ENCODE assay signal across 19 cellular contexts in genomic region chr3:73945553-73945952, GRCh38.
DNase-seq lines count a peak whose midpoint lies in the region; ATAC-seq, FAIRE-seq and TF ChIP-seq lines count a peak whose summit lies in the region.
"Had no signal": no experiment of that assay in that cellular context is flagged by ENCODE, and none has a peak within 500 bp of the region (broad histone marks: within the 10 kb centered on the region; RNA-seq: fewer than 3 reads in every experiment).

No MANE protein-coding gene starts in this region.

- DNase-seq in A549 (ENCODE audit: low read depth in 1 of 2, low spot score in 1 of 2) (no peak), GM12878 (ENCODE audit: low read depth, low spot score) (no peak), H1 (ENCODE audit: low read depth in 1 of 2, low spot score in 2 of 2) (no peak), HUDEP-2 (lab: John Stamatoyannopoulos, UW; ENCODE audit: unreplicated experiment in 76 of 76) (no peak)
- no peak for DNase-seq in activated CD8-positive, alpha-beta memory T cell treated with anti-CD3 and anti-CD28 coated beads for 24 hours
- DNase-seq: 8988T; AML-193; Caco-2; Calu3; CD4-positive, alpha-beta T cell; CD8-positive, alpha-beta T cell; DMS79 treated with DMSO at 0.1 percent for 48 hours; GF-D8 had no signal

- POLR2A ChIA-PET in A549 (lab: Yijun Ruan, JAX) (no interaction called here), GM12878 (lab: Charles Lee) (no interaction called here), H1 (lab: Charles Lee; ENCODE audit: partially characterized antibody) (no interaction called here)

- H2BK15ac ChIP-seq in H1 (ENCODE audit: low read length): no peak overlapping the region

- H3K9ac ChIP-seq in GM12878 (ENCODE audit: control insufficient read depth, insufficient read depth, low read length): no peak overlapping the region
- no peak overlapping the region for H3K9ac ChIP-seq in H1 (replicated peaks in 1 of 4; ENCODE audit: extremely low read depth in 1 of 4, low read depth in 3 of 4, low read length in 3 of 4)
- H3K9ac ChIP-seq: BLaER1 treated with 17β-estradiol and CSF1 and Interleukin-3, amounts not matched to agents 10 nM and 100 nM had no signal

- H3K79me2 ChIP-seq in GM12878 (ENCODE audit: control insufficient read depth, insufficient read depth, low read length) (no peaks in the 10 kb centered on the region), H1 (ENCODE audit: control insufficient read depth in 1 of 2, insufficient read depth in 2 of 2, low read length in 2 of 2) (no peaks in the 10 kb centered on the region)

- no peak overlapping the region for H3K4ac ChIP-seq in H1 (replicated peaks; ENCODE audit: insufficient read length, low read depth, low read length)

- no peak for TF ChIP-seq CTCF in A549 (IDR thresholded peaks at IDR 0.05)
- no peak for TF ChIP-seq CTCF in GM12878 (IDR thresholded peaks at IDR 0.05 in 2 of 3, conservative IDR thresholded peaks at IDR 0.05 in 1 of 3; ENCODE audit: control insufficient read depth in 2 of 3, extremely low read depth in 1 of 3, insufficient read depth in 1 of 3, low read depth in 3 of 3, low read length in 3 of 3)
- TF ChIP-seq CTCF in H1 (IDR thresholded peaks at IDR 0.05; ENCODE audit: control extremely low read depth in 1 of 3, insufficient read depth in 1 of 3, low read depth in 1 of 3, low read length in 3 of 3): no peak

- no peak overlapping the region for H4K8ac ChIP-seq in H1 (ENCODE audit: extremely low read depth, insufficient read depth, low read length)

- no peak overlapping the region for H3K14ac ChIP-seq in H1 (ENCODE audit: insufficient read length)

- no peaks in the 10 kb centered on the region; the same call in 2 of the 3 replicates for H3K9me3 ChIP-seq in A549
- H3K9me3 ChIP-seq in GM12878 (replicated peaks; ENCODE audit: control insufficient read depth, insufficient read depth, low read length): no peaks in the 10 kb centered on the region
- no peaks in the 10 kb centered on the region for H3K9me3 ChIP-seq in H1 (ENCODE audit: insufficient read depth in 2 of 2, low read depth in 1 of 2, low read length in 1 of 2)
- H3K9me3 ChIP-seq: BLaER1 treated with 17β-estradiol and CSF1 and Interleukin-3, amounts not matched to agents 10 nM and 100 nM; Caco-2 had no signal

- no peak overlapping the region for H2BK120ac ChIP-seq in H1 (replicated peaks; ENCODE audit: low read depth, low read length)

- H3K18ac ChIP-seq in H1 (ENCODE audit: extremely low read depth, low read length): no peak overlapping the region

- no peaks in the 10 kb centered on the region for H4K20me1 ChIP-seq in GM12878 (ENCODE audit: control insufficient read depth, insufficient read depth)
- no peaks in the 10 kb centered on the region for H4K20me1 ChIP-seq in H1 (replicated peaks in 1 of 2; ENCODE audit: control insufficient read depth in 1 of 2, insufficient read depth in 2 of 2, low read length in 2 of 2)
- H4K20me1 ChIP-seq: BLaER1 treated with 17β-estradiol and CSF1 and Interleukin-3, amounts not matched to agents 10 nM and 100 nM had no signal

- no peak overlapping the region for H4K5ac ChIP-seq in H1 (ENCODE audit: insufficient read length, low read depth, low read length)

- CTCF ChIA-PET in A549 (lab: Yijun Ruan, JAX): no interaction called here
- CTCF ChIA-PET in GM12878 (lab: Yijun Ruan, JAX): no interaction called here
- CTCF ChIA-PET in H1 (lab: Charles Lee; ENCODE audit: partially characterized antibody): no interaction called here

- no peak for ATAC-seq in A549
- no peak for ATAC-seq in GM12878
- ATAC-seq: CD8-positive, alpha-beta T cell had no signal

- in situ Hi-C loops in GM12878 (cut with MboI): no loop called here

- no peak overlapping the region for H4K91ac ChIP-seq in H1 (replicated peaks; ENCODE audit: insufficient read length, low read length)

- no peak overlapping the region for H2BK20ac ChIP-seq in H1 (ENCODE audit: low read length)

- no peak overlapping the region for H2BK5ac ChIP-seq in H1 (ENCODE audit: low read depth, low read length)

- H3K4me2 ChIP-seq in A549 (no peak overlapping the region), GM12878 (ENCODE audit: control insufficient read depth, insufficient read depth) (no peak overlapping the region), H1 (ENCODE audit: insufficient read depth in 1 of 2, low read depth in 2 of 2, low read length in 2 of 2) (no peak overlapping the region)
- H3K4me2 ChIP-seq: BLaER1 treated with 17β-estradiol and CSF1 and Interleukin-3, amounts not matched to agents 10 nM and 100 nM had no signal

- TF ChIP-seq RAD21 in A549 (conservative IDR thresholded peaks at IDR 0.05 in 1 of 2, IDR thresholded peaks at IDR 0.05 in 1 of 2) (no peak), GM12878 (IDR thresholded peaks at IDR 0.05; ENCODE audit: insufficient read depth, low read depth, low read length) (no peak), H1 (IDR thresholded peaks at IDR 0.05 in 1 of 2, conservative IDR thresholded peaks at IDR 0.05 in 1 of 2; ENCODE audit: low read depth in 2 of 2, low read length in 2 of 2) (no peak)

- H3K27me3 ChIP-seq in GM12878 (replicated peaks in 1 of 2; ENCODE audit: control insufficient read depth in 2 of 2, insufficient read depth in 2 of 2, low read length in 1 of 2) (no peaks in the 10 kb centered on the region), H1 (replicated peaks in 1 of 4; ENCODE audit: control insufficient read depth in 3 of 4, extremely low read depth in 1 of 4, insufficient read depth in 3 of 4, low read length in 3 of 4) (no peaks in the 10 kb centered on the region)
- H3K27me3 ChIP-seq: BLaER1 treated with 17β-estradiol and CSF1 and Interleukin-3, amounts not matched to agents 10 nM and 100 nM had no signal

- FAIRE-seq in A549 (lab: Jason Lieb, UNC): no peak
- no peak for FAIRE-seq in GM12878 (lab: Jason Lieb, UNC)
- FAIRE-seq in H1 (lab: Jason Lieb, UNC): no peak
- FAIRE-seq: A204.1, G401.6, GM12892, GM18507 had no signal

- SMC1A ChIA-PET in GM12878 (lab: Charles Lee; ENCODE audit: uncharacterized antibody, unreplicated experiment): no interaction called here

- no peaks in the 10 kb centered on the region for H3K23me2 ChIP-seq in H1 (ENCODE audit: low read depth, low read length)

- intact Hi-C loops in GM12878 (cut with micrococcal nuclease; ENCODE audit: unreplicated experiment): no loop called here

- no peak for TF ChIP-seq EP300 in A549 (IDR thresholded peaks at IDR 0.05)
- no peak for TF ChIP-seq EP300 in GM12878 (IDR thresholded peaks at IDR 0.05; ENCODE audit: borderline replicate concordance in 1 of 2, control insufficient read depth in 1 of 2, low read depth in 2 of 2, low read length in 2 of 2)
- no peak for TF ChIP-seq EP300 in H1 (IDR thresholded peaks at IDR 0.05; ENCODE audit: borderline replicate concordance in 1 of 2, low read depth in 2 of 2, low read length in 2 of 2)

- 6% methylated on average over 4 of the region's 4 CpGs for WGBS in A549 (ENCODE audit: missing lambda C conversion rate)
- 23% methylated on average over 4 of the region's 4 CpGs for WGBS in GM12878 (ENCODE audit: insufficient coverage, insufficient replicate concordance, low lambda C conversion rate, missing lambda C conversion rate)
- 95% methylated on average over 4 of the region's 4 CpGs; no CpG with 5 or more reads in 1 of the 2 experiments for whole genome bisulfite sequencing in H1 (ENCODE audit: extremely low coverage in 1 of 2, insufficient coverage in 1 of 2, insufficient read length in 1 of 2, insufficient replicate concordance in 2 of 2, low coverage in 1 of 2, low lambda C conversion rate in 2 of 2, missing lambda C conversion rate in 1 of 2), 2 experiments

- BruUV-seq in GM12878 (replicated peaks; lab: Mats Ljungman, UMichigan): no TSS peak

- H2AFZ ChIP-seq in GM12878 (ENCODE audit: control insufficient read depth, low read depth, low read length): no peak overlapping the region
- H2AFZ ChIP-seq in H1 (ENCODE audit: low read length): 0 out of 2 replicates have a peak overlapping the region, but pooled peaks have one; percentile 27

- H3K36me3 ChIP-seq in GM12878 (ENCODE audit: control insufficient read depth in 2 of 2, insufficient read depth in 2 of 2, low read length in 1 of 2): no peaks in the 10 kb centered on the region
- no peaks in the 10 kb centered on the region for H3K36me3 ChIP-seq in H1 (ENCODE audit: control insufficient read depth in 2 of 4, insufficient read depth in 4 of 4, low read length in 3 of 4)
- H3K36me3 ChIP-seq: BLaER1 treated with 17β-estradiol and CSF1 and Interleukin-3, amounts not matched to agents 10 nM and 100 nM had no signal

- no peaks in the 10 kb centered on the region for H3K79me1 ChIP-seq in H1 (ENCODE audit: low read depth, low read length)

- H3K4me3 ChIP-seq in A549: no peak overlapping the region
- no peak overlapping the region for H3K4me3 ChIP-seq in GM12878
- no peak overlapping the region for H3K4me3 ChIP-seq in H1 (ENCODE audit: extremely low read depth in 1 of 4, insufficient read depth in 2 of 4, low read depth in 3 of 4, low read length in 4 of 4)
- H3K4me3 ChIP-seq: BLaER1 treated with 17β-estradiol and CSF1 and Interleukin-3, amounts not matched to agents 10 nM and 100 nM had no signal

- H3K4me1 ChIP-seq in A549 (no peaks in the 10 kb centered on the region), GM12878 (ENCODE audit: control insufficient read depth, insufficient read depth, low read length) (no peaks in the 10 kb centered on the region), H1 (replicated peaks in 1 of 4; ENCODE audit: control insufficient read depth in 3 of 4, insufficient read depth in 4 of 4, low read length in 3 of 4) (no peaks in the 10 kb centered on the region)
- H3K4me1 ChIP-seq: Caco-2 had no signal

- no peak overlapping the region for H3K27ac ChIP-seq in A549
- no peak overlapping the region for H3K27ac ChIP-seq in GM12878 (ENCODE audit: control insufficient read depth, insufficient read depth)
- H3K27ac ChIP-seq in H1 (ENCODE audit: low read depth, low read length): no peak overlapping the region
- H3K27ac ChIP-seq: BLaER1 treated with 17β-estradiol and CSF1 and Interleukin-3, amounts not matched to agents 10 nM and 100 nM; C4-2B had no signal

- no peak overlapping the region for H2BK12ac ChIP-seq in H1 (ENCODE audit: low read depth, low read length)

- no peak overlapping the region for H3K23ac ChIP-seq in H1 (ENCODE audit: insufficient read length)

- no peak overlapping the region for H3K56ac ChIP-seq in H1 (replicated peaks; ENCODE audit: insufficient read length, low read depth, low read length)

- TF ChIP-seq POLR2A in A549 (IDR thresholded peaks at IDR 0.05; ENCODE audit: low read length) (no peak), GM12878 (IDR thresholded peaks at IDR 0.05; ENCODE audit: low read depth, low read length) (no peak), H1 (IDR thresholded peaks at IDR 0.05; ENCODE audit: control extremely low read depth in 1 of 2, low read depth in 2 of 2, low read length in 2 of 2) (no peak)

- RAD21 ChIA-PET in GM12878 (lab: Charles Lee; ENCODE audit: unreplicated experiment): no interaction called here

- no peak overlapping the region for H2AK5ac ChIP-seq in H1 (ENCODE audit: low read depth, low read length)

TF ChIP-seq in GM12878, 131 proteins besides CTCF, POLR2A, EP300 and RAD21 (continues in another document):
- TF ChIP-seq MEF2B (IDR thresholded peaks at IDR 0.05; ENCODE audit: partially characterized antibody, poor library complexity, severe bottlenecking): no peak

TF ChIP-seq in H1, 55 proteins besides CTCF, POLR2A, EP300 and RAD21 (continues in another document):
- TF ChIP-seq TBP (IDR thresholded peaks at IDR 0.05; ENCODE audit: low read depth, low read length) (no peak), CHD2 (IDR thresholded peaks at IDR 0.05; ENCODE audit: low read length) (no peak), BCL11A (IDR thresholded peaks at IDR 0.05; ENCODE audit: low read depth in 2 of 2, low read length in 2 of 2) (no peak)
